ENCODE assay signal across 22 cellular contexts in the genomic region with DNA sequence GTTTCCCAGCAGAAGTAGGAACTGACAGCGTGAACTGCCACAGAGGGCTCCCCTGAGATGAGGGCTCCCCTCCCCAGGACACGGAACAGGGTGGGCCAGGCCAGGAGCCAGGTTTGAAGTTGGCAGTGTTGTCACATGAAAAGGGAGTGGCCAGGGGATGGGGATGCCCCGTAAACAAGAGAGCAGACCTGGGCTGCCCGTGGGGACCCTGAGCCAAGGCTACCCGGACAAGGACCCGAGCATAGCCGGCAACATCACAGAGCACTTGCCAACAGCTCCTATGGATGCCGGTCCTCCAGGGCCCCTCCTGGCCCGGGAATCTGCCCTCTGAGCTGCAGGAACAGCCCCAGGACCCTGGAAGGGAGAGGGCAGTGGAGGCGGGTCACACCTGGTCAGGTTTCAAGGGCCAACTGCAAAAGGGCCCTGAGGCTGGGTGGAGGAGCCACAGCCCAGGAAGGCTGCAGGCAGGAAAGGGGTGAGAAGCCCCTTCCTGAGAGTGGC.
"Had no signal": no experiment of that assay in that cellular context is flagged by ENCODE, and none has a peak within 500 bp of the region (broad histone marks: within the 10 kb centered on the region; RNA-seq: fewer than 3 reads in every experiment).

No MANE protein-coding gene starts in this region.

- H3K27ac Mint-ChIP-seq: activated CD4-positive, alpha-beta memory T cell treated with anti-CD3 and anti-CD28 coated beads for 36 hours; activated naive CD4-positive, alpha-beta T cell treated with anti-CD3 and anti-CD28 coated beads, Interleukin-2, amount 50 U/mL, for 72 hours; nephron; progenitor cell of endocrine pancreas; stimulated activated naive CD8-positive, alpha-beta T cell treated with anti-CD3 and anti-CD28 coated beads, Interleukin-15, Interleukin-2, amounts not matched to agents 100 ng/mL and 50 ng/mL, for 24 hours had no signal

- H3K4me1 Mint-ChIP-seq: nephron had no signal

- H3K27me3 Mint-ChIP-seq: stimulated activated naive CD8-positive, alpha-beta T cell treated with anti-CD3 and anti-CD28 coated beads, Interleukin-15, Interleukin-2, amounts not matched to agents 100 ng/mL and 50 ng/mL, for 24 hours had no signal

- H3K4me3 Mint-ChIP-seq: activated CD4-positive, alpha-beta memory T cell treated with anti-CD3 and anti-CD28 coated beads for 36 hours; nephron; stimulated activated naive CD8-positive, alpha-beta T cell treated with anti-CD3 and anti-CD28 coated beads, Interleukin-15, Interleukin-2, amounts not matched to agents 100 ng/mL and 50 ng/mL, for 24 hours had no signal

- H3K4me1 ChIP-seq: foreskin keratinocyte, right atrium auricular region, SJSA1, suprapubic skin had no signal

- H3K27ac ChIP-seq: foreskin keratinocyte, right atrium auricular region, SJSA1, skin epidermis, suprapubic skin had no signal

- H3K27me3 ChIP-seq: foreskin keratinocyte, right atrium auricular region, SJSA1 had no signal

- DNase-seq: activated CD4-positive, alpha-beta memory T cell treated with anti-CD3 and anti-CD28 coated beads for 36 hours; activated gamma-delta T cell; activated T-cell treated with anti-CD3 and anti-CD28 coated beads, Interleukin-2, amount 50 U/mL, for 48 hours; foreskin keratinocyte; glutamatergic neuron; hippocampal formation; left cardiac atrium; midbrain; nucleus accumbens; stimulated activated CD4-positive, alpha-beta T cell treated with anti-CD3 and anti-CD28 coated beads, Interleukin-15, amount 100 ng/mL, for 24 hours; stimulated activated CD4-positive, alpha-beta T cell treated with anti-CD3 and anti-CD28 coated beads, Interleukin-2, amount 100 ng/mL, for 48 hours; SW 1271; T-helper 2 cell; trophoblast cell had no signal

- H3K36me3 Mint-ChIP-seq: activated CD4-positive, alpha-beta memory T cell treated with anti-CD3 and anti-CD28 coated beads for 36 hours; activated naive CD4-positive, alpha-beta T cell treated with anti-CD3 and anti-CD28 coated beads, Interleukin-2, amount 50 U/mL, for 72 hours had no signal

- H3K36me3 ChIP-seq: right atrium auricular region, SJSA1, suprapubic skin had no signal

- H3K9me3 Mint-ChIP-seq: activated CD4-positive, alpha-beta memory T cell treated with anti-CD3 and anti-CD28 coated beads for 36 hours; activated naive CD4-positive, alpha-beta T cell treated with anti-CD3 and anti-CD28 coated beads, Interleukin-2, amount 50 U/mL, for 72 hours had no signal

- H3K4me3 ChIP-seq: right atrium auricular region, SJSA1, skin epidermis, suprapubic skin had no signal

- H3K9me3 ChIP-seq: SJSA1, suprapubic skin had no signal

- ATAC-seq: activated naive CD4-positive, alpha-beta T cell treated with anti-CD3 and anti-CD28 coated beads, Interleukin-2, amount 50 U/mL, for 72 hours; foreskin keratinocyte; left cardiac atrium had no signal
